In genomic region chr9:112867275-112867991, GRCh38 we compare ENCODE assay signal across 10 cellular contexts. TPM values are rescaled to one million over a fixed set of nuclear protein-coding genes. Genes with fewer than 3 reads are reported as not detected.
A peak's percentile ranks its signal among the peaks of the same experiment; 100 is the strongest.
DNase-seq lines count a peak whose midpoint lies in the region; ATAC-seq and TF ChIP-seq lines count a peak whose summit lies in the region.
"Had no signal": no experiment of that assay in that cellular context is flagged by ENCODE, and none has a peak within 500 bp of the region (broad histone marks: within the 10 kb centered on the region; RNA-seq: fewer than 3 reads in every experiment).

No MANE protein-coding gene starts in this region.

- POLR2A ChIA-PET in activated CD4-positive, alpha-beta memory T cell treated with anti-CD3 and anti-CD28 coated beads for 36 hours (lab: Charles Lee): no interaction called here
- POLR2A ChIA-PET in activated CD4-positive, alpha-beta memory T cell treated with anti-CD3 and anti-CD28 coated beads, Interleukin-2, amount 10 ng/mL, durations not matched to agents 7 days and 5 days (lab: Charles Lee): no interaction called here

- H3K4me3 Mint-ChIP-seq in activated CD4-positive, alpha-beta memory T cell treated with anti-CD3 and anti-CD28 coated beads for 36 hours: no peak overlapping the region
- no peak overlapping the region for H3K4me3 Mint-ChIP-seq in activated CD4-positive, alpha-beta memory T cell treated with anti-CD3 and anti-CD28 coated beads, Interleukin-2, amount 10 ng/mL, durations not matched to agents 7 days and 5 days
- peak overlapping the region; percentile 56 to 58 for H3K4me3 Mint-ChIP-seq in stimulated activated naive CD8-positive, alpha-beta T cell treated with anti-CD3 and anti-CD28 coated beads, Interleukin-15, amount 100 ng/mL, for 72 hours
- H3K4me3 Mint-ChIP-seq: CD8-positive, alpha-beta memory T cell had no signal

- H3K27me3 Mint-ChIP-seq in activated CD4-positive, alpha-beta memory T cell treated with anti-CD3 and anti-CD28 coated beads for 36 hours: no peaks in the 10 kb centered on the region
- H3K27me3 Mint-ChIP-seq in activated CD4-positive, alpha-beta memory T cell treated with anti-CD3 and anti-CD28 coated beads, Interleukin-2, amount 10 ng/mL, durations not matched to agents 7 days and 5 days: no peaks in the 10 kb centered on the region
- no peaks in the 10 kb centered on the region for H3K27me3 Mint-ChIP-seq in stimulated activated naive CD8-positive, alpha-beta T cell treated with anti-CD3 and anti-CD28 coated beads, Interleukin-15, amount 100 ng/mL, for 72 hours
- H3K27me3 Mint-ChIP-seq: CD8-positive, alpha-beta memory T cell had no signal

- H3K27ac Mint-ChIP-seq in activated CD4-positive, alpha-beta memory T cell treated with anti-CD3 and anti-CD28 coated beads for 36 hours: peak overlapping the region; percentile 65
- no peak overlapping the region for H3K27ac Mint-ChIP-seq in activated CD4-positive, alpha-beta memory T cell treated with anti-CD3 and anti-CD28 coated beads, Interleukin-2, amount 10 ng/mL, durations not matched to agents 7 days and 5 days
- peak overlapping the region; percentile 82 for H3K27ac Mint-ChIP-seq in stimulated activated naive CD8-positive, alpha-beta T cell treated with anti-CD3 and anti-CD28 coated beads, Interleukin-15, amount 100 ng/mL, for 72 hours

- no peak for TF ChIP-seq CTCF in fibroblast of pulmonary artery (IDR thresholded peaks at IDR 0.05; ENCODE audit: low read length, missing control alignments)

- peaks cover 2% of the 10 kb centered on the region for H3K36me3 Mint-ChIP-seq in activated CD4-positive, alpha-beta memory T cell treated with anti-CD3 and anti-CD28 coated beads for 36 hours
- H3K36me3 Mint-ChIP-seq in activated CD4-positive, alpha-beta memory T cell treated with anti-CD3 and anti-CD28 coated beads, Interleukin-2, amount 10 ng/mL, durations not matched to agents 7 days and 5 days (ENCODE audit: low read depth): no peaks in the 10 kb centered on the region

- peak overlapping the region; percentile 38 for H3K4me3 ChIP-seq in fibroblast of pulmonary artery (replicated peaks; ENCODE audit: low read depth, low read length)

- ATAC-seq in stimulated activated naive CD8-positive, alpha-beta T cell treated with anti-CD3 and anti-CD28 coated beads, Interleukin-15, amount 100 ng/mL, for 72 hours: peak; percentile 73
- ATAC-seq in HG02759 (IDR thresholded peaks at IDR 0.05; ENCODE audit: unreplicated experiment) (no peak), GM21737 (IDR thresholded peaks at IDR 0.05; ENCODE audit: unreplicated experiment) (no peak)

- peaks cover 16% of the 10 kb centered on the region for H3K4me1 Mint-ChIP-seq in activated CD4-positive, alpha-beta memory T cell treated with anti-CD3 and anti-CD28 coated beads for 36 hours (ENCODE audit: low read depth)
- peaks cover 15% of the 10 kb centered on the region for H3K4me1 Mint-ChIP-seq in activated CD4-positive, alpha-beta memory T cell treated with anti-CD3 and anti-CD28 coated beads, Interleukin-2, amount 10 ng/mL, durations not matched to agents 7 days and 5 days
- peaks cover 38% of the 10 kb centered on the region for H3K4me1 Mint-ChIP-seq in stimulated activated naive CD8-positive, alpha-beta T cell treated with anti-CD3 and anti-CD28 coated beads, Interleukin-15, amount 100 ng/mL, for 72 hours

- intact Hi-C loops in activated CD4-positive, alpha-beta memory T cell treated with anti-CD3 and anti-CD28 coated beads for 36 hours (cut with micrococcal nuclease): loop anchor here (2.0 kb wide), 1 partner anchor 23 kb away; no protein-coding TSS in a partner anchor

- CTCF ChIA-PET in activated CD4-positive, alpha-beta memory T cell treated with anti-CD3 and anti-CD28 coated beads for 36 hours (lab: Charles Lee): no interaction called here
- CTCF ChIA-PET in activated CD4-positive, alpha-beta memory T cell treated with anti-CD3 and anti-CD28 coated beads, Interleukin-2, amount 10 ng/mL, durations not matched to agents 7 days and 5 days (lab: Charles Lee): no interaction called here

- peak; percentile 63 for DNase-seq in activated CD4-positive, alpha-beta memory T cell treated with anti-CD3 and anti-CD28 coated beads for 36 hours
- DNase-seq in activated CD4-positive, alpha-beta memory T cell treated with anti-CD3 and anti-CD28 coated beads, Interleukin-2, amount 10 ng/mL, durations not matched to agents 7 days and 5 days: no peak
- DNase-seq in T1000 (lab: John Stamatoyannopoulos, UW) (peak; percentile 25), fibroblast of pulmonary artery (ENCODE audit: low read depth) (peak; percentile 95), retina (no peak)
- DNase-seq in stimulated activated naive CD8-positive, alpha-beta T cell treated with anti-CD3 and anti-CD28 coated beads, Interleukin-15, amount 100 ng/mL, for 72 hours: peak in 1 of 2 donors; percentile 45
- DNase-seq: CD8-positive, alpha-beta memory T cell; NCI-H2171 treated with DMSO at 0.1 percent for 48 hours had no signal

- H3K9me3 Mint-ChIP-seq in activated CD4-positive, alpha-beta memory T cell treated with anti-CD3 and anti-CD28 coated beads for 36 hours: no peaks in the 10 kb centered on the region
- H3K9me3 Mint-ChIP-seq in activated CD4-positive, alpha-beta memory T cell treated with anti-CD3 and anti-CD28 coated beads, Interleukin-2, amount 10 ng/mL, durations not matched to agents 7 days and 5 days: no peaks in the 10 kb centered on the region
- H3K9me3 Mint-ChIP-seq in stimulated activated naive CD8-positive, alpha-beta T cell treated with anti-CD3 and anti-CD28 coated beads, Interleukin-15, amount 100 ng/mL, for 72 hours: no peaks in the 10 kb centered on the region
- H3K9me3 Mint-ChIP-seq: CD8-positive, alpha-beta memory T cell had no signal

RNA-seq across cellular contexts. Expression of gene SLC46A2, which starts 23.2 kb away (rescaled TPM):
- not detected for total RNA-seq in activated CD4-positive, alpha-beta memory T cell treated with anti-CD3 and anti-CD28 coated beads for 36 hours
- total RNA-seq in activated CD4-positive, alpha-beta memory T cell treated with anti-CD3 and anti-CD28 coated beads, Interleukin-2, amount 10 ng/mL, durations not matched to agents 7 days and 5 days: not detected
- total RNA-seq: CD8-positive, alpha-beta memory T cell had no signal

Comparison
In these comparisons a context has a peak if more than half of its experiments do, and no peak if none do; other contexts are left out.
1. DNase-seq: peak in activated CD4-positive, alpha-beta memory T cell treated with anti-CD3 and anti-CD28 coated beads for 36 hours (single experiment), T1000 (single experiment) and fibroblast of pulmonary artery (single experiment); none in activated CD4-positive, alpha-beta memory T cell treated with anti-CD3 and anti-CD28 coated beads, Interleukin-2, amount 10 ng/mL, durations not matched to agents 7 days and 5 days (single experiment) and retina (single experiment).
2. H3K4me3 Mint-ChIP-seq: peak in stimulated activated naive CD8-positive, alpha-beta T cell treated with anti-CD3 and anti-CD28 coated beads, Interleukin-15, amount 100 ng/mL, for 72 hours (2 of 2); none in activated CD4-positive, alpha-beta memory T cell treated with anti-CD3 and anti-CD28 coated beads for 36 hours (single experiment) and activated CD4-positive, alpha-beta memory T cell treated with anti-CD3 and anti-CD28 coated beads, Interleukin-2, amount 10 ng/mL, durations not matched to agents 7 days and 5 days (single experiment).